In the genomic region with DNA sequence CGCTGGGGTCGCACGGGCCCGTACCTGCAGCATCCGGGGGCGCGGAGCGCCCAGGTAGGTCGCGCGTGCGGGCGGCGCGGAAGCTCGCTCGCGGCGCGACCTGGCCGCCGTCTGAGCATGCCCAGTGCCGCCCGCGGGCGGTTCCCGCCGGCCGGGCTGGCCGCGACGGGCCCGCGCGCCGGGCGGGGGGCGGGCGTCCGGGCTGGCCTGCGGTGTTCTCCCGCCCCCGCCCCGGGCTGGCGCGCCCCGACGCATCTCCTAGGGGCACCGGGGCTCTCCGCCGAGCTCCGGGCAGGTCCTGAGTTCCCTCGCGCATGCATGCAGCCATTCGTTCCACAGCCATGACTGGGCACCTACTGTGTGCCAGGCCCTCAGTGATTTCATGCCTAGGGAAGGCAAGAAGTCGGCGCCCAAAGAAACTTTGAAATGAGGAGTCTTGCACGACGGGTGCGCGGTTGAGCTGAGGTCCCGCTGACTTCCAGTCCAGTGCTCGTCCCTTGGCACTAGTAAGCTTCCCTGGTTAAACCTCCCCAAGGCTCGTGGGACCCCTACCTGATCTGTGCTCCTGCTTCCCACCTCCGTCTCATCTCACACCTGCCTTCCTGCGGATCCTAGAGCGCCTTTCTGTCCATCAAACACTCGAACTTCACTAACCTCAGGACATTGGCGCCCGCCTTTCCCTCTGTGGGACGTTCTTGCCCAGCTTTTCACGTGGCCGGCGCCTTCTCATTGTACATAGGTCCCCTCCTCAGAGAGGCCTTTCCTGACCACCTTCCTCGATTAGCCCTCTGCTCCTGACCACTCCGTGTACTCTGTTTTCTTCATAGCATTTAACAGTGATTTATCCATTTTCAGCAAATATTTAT, we compare ENCODE assay signal across 1 cellular context.
TF ChIP-seq lines count a peak whose summit lies in the region.

A gene with protein sequence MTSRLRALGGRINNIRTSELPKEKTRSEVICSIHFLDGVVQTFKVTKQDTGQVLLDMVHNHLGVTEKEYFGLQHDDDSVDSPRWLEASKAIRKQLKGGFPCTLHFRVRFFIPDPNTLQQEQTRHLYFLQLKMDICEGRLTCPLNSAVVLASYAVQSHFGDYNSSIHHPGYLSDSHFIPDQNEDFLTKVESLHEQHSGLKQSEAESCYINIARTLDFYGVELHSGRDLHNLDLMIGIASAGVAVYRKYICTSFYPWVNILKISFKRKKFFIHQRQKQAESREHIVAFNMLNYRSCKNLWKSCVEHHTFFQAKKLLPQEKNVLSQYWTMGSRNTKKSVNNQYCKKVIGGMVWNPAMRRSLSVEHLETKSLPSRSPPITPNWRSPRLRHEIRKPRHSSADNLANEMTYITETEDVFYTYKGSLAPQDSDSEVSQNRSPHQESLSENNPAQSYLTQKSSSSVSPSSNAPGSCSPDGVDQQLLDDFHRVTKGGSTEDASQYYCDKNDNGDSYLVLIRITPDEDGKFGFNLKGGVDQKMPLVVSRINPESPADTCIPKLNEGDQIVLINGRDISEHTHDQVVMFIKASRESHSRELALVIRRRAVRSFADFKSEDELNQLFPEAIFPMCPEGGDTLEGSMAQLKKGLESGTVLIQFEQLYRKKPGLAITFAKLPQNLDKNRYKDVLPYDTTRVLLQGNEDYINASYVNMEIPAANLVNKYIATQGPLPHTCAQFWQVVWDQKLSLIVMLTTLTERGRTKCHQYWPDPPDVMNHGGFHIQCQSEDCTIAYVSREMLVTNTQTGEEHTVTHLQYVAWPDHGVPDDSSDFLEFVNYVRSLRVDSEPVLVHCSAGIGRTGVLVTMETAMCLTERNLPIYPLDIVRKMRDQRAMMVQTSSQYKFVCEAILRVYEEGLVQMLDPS (minus strand): TSS at position 113 of the 866 bp plus-strand sequence. CDS start 34,873 bp downstream, outside the sequence.

TF ChIP-seq in H1, 55 proteins besides CTCF, POLR2A, EP300 and RAD21 (continues in another document):
- TF ChIP-seq, protein P1, sequence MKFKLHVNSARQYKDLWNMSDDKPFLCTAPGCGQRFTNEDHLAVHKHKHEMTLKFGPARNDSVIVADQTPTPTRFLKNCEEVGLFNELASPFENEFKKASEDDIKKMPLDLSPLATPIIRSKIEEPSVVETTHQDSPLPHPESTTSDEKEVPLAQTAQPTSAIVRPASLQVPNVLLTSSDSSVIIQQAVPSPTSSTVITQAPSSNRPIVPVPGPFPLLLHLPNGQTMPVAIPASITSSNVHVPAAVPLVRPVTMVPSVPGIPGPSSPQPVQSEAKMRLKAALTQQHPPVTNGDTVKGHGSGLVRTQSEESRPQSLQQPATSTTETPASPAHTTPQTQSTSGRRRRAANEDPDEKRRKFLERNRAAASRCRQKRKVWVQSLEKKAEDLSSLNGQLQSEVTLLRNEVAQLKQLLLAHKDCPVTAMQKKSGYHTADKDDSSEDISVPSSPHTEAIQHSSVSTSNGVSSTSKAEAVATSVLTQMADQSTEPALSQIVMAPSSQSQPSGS (IDR thresholded peaks at IDR 0.05; ENCODE audit: low read length), result no peak
- TF ChIP-seq HDAC2 (IDR thresholded peaks at IDR 0.05; ENCODE audit: borderline replicate concordance in 1 of 2, low read depth in 2 of 2, low read length in 2 of 2) (peak in 1 of 2 experiments; percentile 51; a peak in 1 of 4 replicates), CREB1 (IDR thresholded peaks at IDR 0.05) (no peak), CHD2 (IDR thresholded peaks at IDR 0.05; ENCODE audit: low read length) (no peak), MAFK (IDR thresholded peaks at IDR 0.05; ENCODE audit: low read depth, low read length) (no peak), TCF12 (IDR thresholded peaks at IDR 0.05; ENCODE audit: low read depth, low read length) (no peak), SIRT6 (IDR thresholded peaks at IDR 0.05; ENCODE audit: low read length) (no peak), TEAD4 (IDR thresholded peaks at IDR 0.05; ENCODE audit: low read depth, low read length) (no peak), SUZ12 (IDR thresholded peaks at IDR 0.05; ENCODE audit: low read length) (peak; percentile 31; the same call in 1 of the 2 replicates), TAF7 (optimal IDR thresholded peaks at IDR 0.05; ENCODE audit: borderline replicate concordance, low read depth, low read length) (no peak), RNF2 (IDR thresholded peaks at IDR 0.05; ENCODE audit: borderline replicate concordance, low read depth, low read length, missing control alignments, poor library complexity, severe bottlenecking) (no peak), RFX5 (IDR thresholded peaks at IDR 0.05; ENCODE audit: borderline replicate concordance, low read depth, low read length) (no peak), BACH1 (IDR thresholded peaks at IDR 0.05; ENCODE audit: low read length) (no peak), NANOG (IDR thresholded peaks at IDR 0.05; ENCODE audit: insufficient read depth, low read depth, low read length, poor library complexity, severe bottlenecking) (no peak), PHF8 (conservative IDR thresholded peaks at IDR 0.05; ENCODE audit: low read depth, low read length) (0 out of 2 replicates have a peak, but pooled peaks have one; percentile 28), JUN (IDR thresholded peaks at IDR 0.05; ENCODE audit: low read depth, low read length) (no peak), SAP30 (IDR thresholded peaks at IDR 0.05; ENCODE audit: insufficient read depth, insufficient replicate concordance, low read length) (no peak), BCL11A (IDR thresholded peaks at IDR 0.05; ENCODE audit: low read depth in 2 of 2, low read length in 2 of 2) (no peak), EGR1 (IDR thresholded peaks at IDR 0.05; ENCODE audit: borderline replicate concordance, low read depth, low read length) (no peak), SIN3A (conservative IDR thresholded peaks at IDR 0.05 in 1 of 2, IDR thresholded peaks at IDR 0.05 in 1 of 2; ENCODE audit: low read depth in 1 of 2, low read length in 2 of 2) (no peak), TAF1 (IDR thresholded peaks at IDR 0.05; ENCODE audit: low read depth, low read length) (peak; percentile 36; the same call in 1 of the 2 replicates), CBX5 (IDR thresholded peaks at IDR 0.05; ENCODE audit: low read depth, low read length) (no peak), KDM4A (IDR thresholded peaks at IDR 0.05; ENCODE audit: low read depth, low read length, severe bottlenecking) (peak; percentile 47), CHD1 (IDR thresholded peaks at IDR 0.05; ENCODE audit: low read depth, low read length) (no peak), SP2 (IDR thresholded peaks at IDR 0.05; ENCODE audit: low read length) (no peak), TBP (IDR thresholded peaks at IDR 0.05; ENCODE audit: low read depth, low read length) (no peak), CBX8 (IDR thresholded peaks at IDR 0.05; ENCODE audit: borderline replicate concordance, low read depth, low read length) (no peak), BRCA1 (IDR thresholded peaks at IDR 0.05; ENCODE audit: low read depth, low read length) (no peak), CEBPB (IDR thresholded peaks at IDR 0.05; ENCODE audit: low read depth, low read length) (no peak), KDM1A (IDR thresholded peaks at IDR 0.05; ENCODE audit: borderline replicate concordance, low read length) (0 out of 2 replicates have a peak, but pooled peaks have one; percentile 20), SP1 (IDR thresholded peaks at IDR 0.05; ENCODE audit: low read depth, low read length) (no peak), RXRA (IDR thresholded peaks at IDR 0.05; ENCODE audit: insufficient read depth, low read depth, low read length) (no peak), POLR2AphosphoS5 (IDR thresholded peaks at IDR 0.05; ENCODE audit: low read depth, low read length) (no peak), EZH2 (IDR thresholded peaks at IDR 0.05; ENCODE audit: low read depth, low read length, severe bottlenecking) (peak; percentile 45), NRF1 (IDR thresholded peaks at IDR 0.05; ENCODE audit: low read depth, low read length) (no peak), GTF2F1 (IDR thresholded peaks at IDR 0.05; ENCODE audit: borderline replicate concordance, low read depth, low read length) (no peak), FOSL1 (IDR thresholded peaks at IDR 0.05; ENCODE audit: insufficient read depth, low read depth, low read length) (no peak), HDAC6 (IDR thresholded peaks at IDR 0.05; ENCODE audit: low read depth, low read length) (no peak), KDM5A (IDR thresholded peaks at IDR 0.05; ENCODE audit: low read length) (no peak)
- TF ChIP-seq, protein P2, sequence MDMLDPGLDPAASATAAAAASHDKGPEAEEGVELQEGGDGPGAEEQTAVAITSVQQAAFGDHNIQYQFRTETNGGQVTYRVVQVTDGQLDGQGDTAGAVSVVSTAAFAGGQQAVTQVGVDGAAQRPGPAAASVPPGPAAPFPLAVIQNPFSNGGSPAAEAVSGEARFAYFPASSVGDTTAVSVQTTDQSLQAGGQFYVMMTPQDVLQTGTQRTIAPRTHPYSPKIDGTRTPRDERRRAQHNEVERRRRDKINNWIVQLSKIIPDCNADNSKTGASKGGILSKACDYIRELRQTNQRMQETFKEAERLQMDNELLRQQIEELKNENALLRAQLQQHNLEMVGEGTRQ (IDR thresholded peaks at IDR 0.05; ENCODE audit: low read length), result no peak
- TF ChIP-seq, protein P3, sequence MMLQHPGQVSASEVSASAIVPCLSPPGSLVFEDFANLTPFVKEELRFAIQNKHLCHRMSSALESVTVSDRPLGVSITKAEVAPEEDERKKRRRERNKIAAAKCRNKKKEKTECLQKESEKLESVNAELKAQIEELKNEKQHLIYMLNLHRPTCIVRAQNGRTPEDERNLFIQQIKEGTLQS (IDR thresholded peaks at IDR 0.05; ENCODE audit: insufficient read depth, low read depth, low read length), result no peak
- TF ChIP-seq, protein P4, sequence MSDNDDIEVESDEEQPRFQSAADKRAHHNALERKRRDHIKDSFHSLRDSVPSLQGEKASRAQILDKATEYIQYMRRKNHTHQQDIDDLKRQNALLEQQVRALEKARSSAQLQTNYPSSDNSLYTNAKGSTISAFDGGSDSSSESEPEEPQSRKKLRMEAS (IDR thresholded peaks at IDR 0.05), result peak; percentile 47; the same call in 1 of the 2 replicates
- TF ChIP-seq, protein P5, sequence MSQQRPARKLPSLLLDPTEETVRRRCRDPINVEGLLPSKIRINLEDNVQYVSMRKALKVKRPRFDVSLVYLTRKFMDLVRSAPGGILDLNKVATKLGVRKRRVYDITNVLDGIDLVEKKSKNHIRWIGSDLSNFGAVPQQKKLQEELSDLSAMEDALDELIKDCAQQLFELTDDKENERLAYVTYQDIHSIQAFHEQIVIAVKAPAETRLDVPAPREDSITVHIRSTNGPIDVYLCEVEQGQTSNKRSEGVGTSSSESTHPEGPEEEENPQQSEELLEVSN (IDR thresholded peaks at IDR 0.05), result peak; percentile 40
- TF ChIP-seq, protein P6, sequence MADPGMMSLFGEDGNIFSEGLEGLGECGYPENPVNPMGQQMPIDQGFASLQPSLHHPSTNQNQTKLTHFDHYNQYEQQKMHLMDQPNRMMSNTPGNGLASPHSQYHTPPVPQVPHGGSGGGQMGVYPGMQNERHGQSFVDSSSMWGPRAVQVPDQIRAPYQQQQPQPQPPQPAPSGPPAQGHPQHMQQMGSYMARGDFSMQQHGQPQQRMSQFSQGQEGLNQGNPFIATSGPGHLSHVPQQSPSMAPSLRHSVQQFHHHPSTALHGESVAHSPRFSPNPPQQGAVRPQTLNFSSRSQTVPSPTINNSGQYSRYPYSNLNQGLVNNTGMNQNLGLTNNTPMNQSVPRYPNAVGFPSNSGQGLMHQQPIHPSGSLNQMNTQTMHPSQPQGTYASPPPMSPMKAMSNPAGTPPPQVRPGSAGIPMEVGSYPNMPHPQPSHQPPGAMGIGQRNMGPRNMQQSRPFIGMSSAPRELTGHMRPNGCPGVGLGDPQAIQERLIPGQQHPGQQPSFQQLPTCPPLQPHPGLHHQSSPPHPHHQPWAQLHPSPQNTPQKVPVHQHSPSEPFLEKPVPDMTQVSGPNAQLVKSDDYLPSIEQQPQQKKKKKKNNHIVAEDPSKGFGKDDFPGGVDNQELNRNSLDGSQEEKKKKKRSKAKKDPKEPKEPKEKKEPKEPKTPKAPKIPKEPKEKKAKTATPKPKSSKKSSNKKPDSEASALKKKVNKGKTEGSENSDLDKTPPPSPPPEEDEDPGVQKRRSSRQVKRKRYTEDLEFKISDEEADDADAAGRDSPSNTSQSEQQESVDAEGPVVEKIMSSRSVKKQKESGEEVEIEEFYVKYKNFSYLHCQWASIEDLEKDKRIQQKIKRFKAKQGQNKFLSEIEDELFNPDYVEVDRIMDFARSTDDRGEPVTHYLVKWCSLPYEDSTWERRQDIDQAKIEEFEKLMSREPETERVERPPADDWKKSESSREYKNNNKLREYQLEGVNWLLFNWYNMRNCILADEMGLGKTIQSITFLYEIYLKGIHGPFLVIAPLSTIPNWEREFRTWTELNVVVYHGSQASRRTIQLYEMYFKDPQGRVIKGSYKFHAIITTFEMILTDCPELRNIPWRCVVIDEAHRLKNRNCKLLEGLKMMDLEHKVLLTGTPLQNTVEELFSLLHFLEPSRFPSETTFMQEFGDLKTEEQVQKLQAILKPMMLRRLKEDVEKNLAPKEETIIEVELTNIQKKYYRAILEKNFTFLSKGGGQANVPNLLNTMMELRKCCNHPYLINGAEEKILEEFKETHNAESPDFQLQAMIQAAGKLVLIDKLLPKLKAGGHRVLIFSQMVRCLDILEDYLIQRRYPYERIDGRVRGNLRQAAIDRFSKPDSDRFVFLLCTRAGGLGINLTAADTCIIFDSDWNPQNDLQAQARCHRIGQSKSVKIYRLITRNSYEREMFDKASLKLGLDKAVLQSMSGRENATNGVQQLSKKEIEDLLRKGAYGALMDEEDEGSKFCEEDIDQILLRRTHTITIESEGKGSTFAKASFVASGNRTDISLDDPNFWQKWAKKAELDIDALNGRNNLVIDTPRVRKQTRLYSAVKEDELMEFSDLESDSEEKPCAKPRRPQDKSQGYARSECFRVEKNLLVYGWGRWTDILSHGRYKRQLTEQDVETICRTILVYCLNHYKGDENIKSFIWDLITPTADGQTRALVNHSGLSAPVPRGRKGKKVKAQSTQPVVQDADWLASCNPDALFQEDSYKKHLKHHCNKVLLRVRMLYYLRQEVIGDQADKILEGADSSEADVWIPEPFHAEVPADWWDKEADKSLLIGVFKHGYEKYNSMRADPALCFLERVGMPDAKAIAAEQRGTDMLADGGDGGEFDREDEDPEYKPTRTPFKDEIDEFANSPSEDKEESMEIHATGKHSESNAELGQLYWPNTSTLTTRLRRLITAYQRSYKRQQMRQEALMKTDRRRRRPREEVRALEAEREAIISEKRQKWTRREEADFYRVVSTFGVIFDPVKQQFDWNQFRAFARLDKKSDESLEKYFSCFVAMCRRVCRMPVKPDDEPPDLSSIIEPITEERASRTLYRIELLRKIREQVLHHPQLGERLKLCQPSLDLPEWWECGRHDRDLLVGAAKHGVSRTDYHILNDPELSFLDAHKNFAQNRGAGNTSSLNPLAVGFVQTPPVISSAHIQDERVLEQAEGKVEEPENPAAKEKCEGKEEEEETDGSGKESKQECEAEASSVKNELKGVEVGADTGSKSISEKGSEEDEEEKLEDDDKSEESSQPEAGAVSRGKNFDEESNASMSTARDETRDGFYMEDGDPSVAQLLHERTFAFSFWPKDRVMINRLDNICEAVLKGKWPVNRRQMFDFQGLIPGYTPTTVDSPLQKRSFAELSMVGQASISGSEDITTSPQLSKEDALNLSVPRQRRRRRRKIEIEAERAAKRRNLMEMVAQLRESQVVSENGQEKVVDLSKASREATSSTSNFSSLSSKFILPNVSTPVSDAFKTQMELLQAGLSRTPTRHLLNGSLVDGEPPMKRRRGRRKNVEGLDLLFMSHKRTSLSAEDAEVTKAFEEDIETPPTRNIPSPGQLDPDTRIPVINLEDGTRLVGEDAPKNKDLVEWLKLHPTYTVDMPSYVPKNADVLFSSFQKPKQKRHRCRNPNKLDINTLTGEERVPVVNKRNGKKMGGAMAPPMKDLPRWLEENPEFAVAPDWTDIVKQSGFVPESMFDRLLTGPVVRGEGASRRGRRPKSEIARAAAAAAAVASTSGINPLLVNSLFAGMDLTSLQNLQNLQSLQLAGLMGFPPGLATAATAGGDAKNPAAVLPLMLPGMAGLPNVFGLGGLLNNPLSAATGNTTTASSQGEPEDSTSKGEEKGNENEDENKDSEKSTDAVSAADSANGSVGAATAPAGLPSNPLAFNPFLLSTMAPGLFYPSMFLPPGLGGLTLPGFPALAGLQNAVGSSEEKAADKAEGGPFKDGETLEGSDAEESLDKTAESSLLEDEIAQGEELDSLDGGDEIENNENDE (IDR thresholded peaks at IDR 0.05; ENCODE audit: insufficient replicate concordance, low read length), result no peak
